1 cellular context compared by ENCODE assay signal in the genomic region with DNA sequence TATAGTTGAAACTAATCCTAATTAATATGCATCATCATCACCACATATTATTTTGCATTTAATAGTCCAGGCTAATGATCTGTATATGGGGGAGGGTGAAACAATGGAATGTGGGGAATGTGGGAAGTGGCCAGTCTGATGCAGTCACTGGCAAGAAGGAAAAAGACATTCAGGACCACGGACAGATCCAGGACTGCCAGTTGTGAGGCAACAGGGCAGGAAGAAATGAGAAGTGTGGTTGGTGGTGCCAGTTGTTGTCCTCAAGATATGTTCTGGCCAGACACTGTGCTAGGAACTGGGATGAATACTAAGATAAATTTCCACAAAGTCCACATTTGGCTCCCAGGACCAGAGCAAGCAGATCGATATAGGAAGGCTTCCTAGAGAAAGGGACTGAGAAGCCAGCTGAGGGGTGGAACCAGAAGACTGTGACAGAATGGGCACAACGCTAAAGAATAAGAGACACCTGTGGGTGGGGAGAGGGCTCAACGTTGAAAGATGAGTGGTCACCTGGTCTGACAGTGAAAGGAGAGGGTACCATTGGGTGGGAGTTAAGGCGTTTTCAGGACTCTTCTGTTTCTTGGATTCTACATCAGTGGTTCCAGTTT.
TF ChIP-seq lines count a peak whose summit lies in the region.

No MANE protein-coding gene starts in this region.

TF ChIP-seq in HepG2, 621 proteins besides CTCF, POLR2A, EP300 and RAD21 (continued from another document and continues in another):
- TF ChIP-seq, protein P1, sequence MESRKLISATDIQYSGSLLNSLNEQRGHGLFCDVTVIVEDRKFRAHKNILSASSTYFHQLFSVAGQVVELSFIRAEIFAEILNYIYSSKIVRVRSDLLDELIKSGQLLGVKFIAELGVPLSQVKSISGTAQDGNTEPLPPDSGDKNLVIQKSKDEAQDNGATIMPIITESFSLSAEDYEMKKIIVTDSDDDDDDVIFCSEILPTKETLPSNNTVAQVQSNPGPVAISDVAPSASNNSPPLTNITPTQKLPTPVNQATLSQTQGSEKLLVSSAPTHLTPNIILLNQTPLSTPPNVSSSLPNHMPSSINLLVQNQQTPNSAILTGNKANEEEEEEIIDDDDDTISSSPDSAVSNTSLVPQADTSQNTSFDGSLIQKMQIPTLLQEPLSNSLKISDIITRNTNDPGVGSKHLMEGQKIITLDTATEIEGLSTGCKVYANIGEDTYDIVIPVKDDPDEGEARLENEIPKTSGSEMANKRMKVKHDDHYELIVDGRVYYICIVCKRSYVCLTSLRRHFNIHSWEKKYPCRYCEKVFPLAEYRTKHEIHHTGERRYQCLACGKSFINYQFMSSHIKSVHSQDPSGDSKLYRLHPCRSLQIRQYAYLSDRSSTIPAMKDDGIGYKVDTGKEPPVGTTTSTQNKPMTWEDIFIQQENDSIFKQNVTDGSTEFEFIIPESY (CRISPR knock-in tag; IDR thresholded peaks at IDR 0.05) = no peak
- no peak for TF ChIP-seq YEATS4 (CRISPR knock-in tag; IDR thresholded peaks at IDR 0.05; ENCODE audit: borderline replicate concordance)
- TF ChIP-seq SP4 (CRISPR knock-in tag; IDR thresholded peaks at IDR 0.05) = no peak
- no peak for TF ChIP-seq ZNF354B (CRISPR knock-in tag; IDR thresholded peaks at IDR 0.05)
- peak; percentile 49; the same call in 1 of the 2 replicates for TF ChIP-seq FOXA3 (CRISPR knock-in tag; IDR thresholded peaks at IDR 0.05)
- no peak for TF ChIP-seq NR1H2 (CRISPR knock-in tag; IDR thresholded peaks at IDR 0.05; ENCODE audit: borderline replicate concordance, low read depth)
- 0 out of 2 replicates have a peak, but pooled peaks have one; percentile 33 for TF ChIP-seq ZSCAN21 (CRISPR knock-in tag; IDR thresholded peaks at IDR 0.05; ENCODE audit: borderline replicate concordance)
- TF ChIP-seq ZNF383 (CRISPR knock-in tag; IDR thresholded peaks at IDR 0.05; ENCODE audit: borderline replicate concordance) = no peak
- TF ChIP-seq HES4 (CRISPR knock-in tag; IDR thresholded peaks at IDR 0.05; ENCODE audit: borderline replicate concordance) = 0 out of 2 replicates have a peak, but pooled peaks have one; percentile 21
- no peak for TF ChIP-seq ASH2L (IDR thresholded peaks at IDR 0.05; ENCODE audit: insufficient read length, low read depth, low read length)
- no peak for TF ChIP-seq HMGA1 (CRISPR knock-in tag; conservative IDR thresholded peaks at IDR 0.05)
- TF ChIP-seq ZNF563 (CRISPR knock-in tag; IDR thresholded peaks at IDR 0.05) = peak; percentile 43; the same call in 1 of the 2 replicates
- TF ChIP-seq, protein P2, sequence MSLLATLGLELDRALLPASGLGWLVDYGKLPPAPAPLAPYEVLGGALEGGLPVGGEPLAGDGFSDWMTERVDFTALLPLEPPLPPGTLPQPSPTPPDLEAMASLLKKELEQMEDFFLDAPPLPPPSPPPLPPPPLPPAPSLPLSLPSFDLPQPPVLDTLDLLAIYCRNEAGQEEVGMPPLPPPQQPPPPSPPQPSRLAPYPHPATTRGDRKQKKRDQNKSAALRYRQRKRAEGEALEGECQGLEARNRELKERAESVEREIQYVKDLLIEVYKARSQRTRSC (CRISPR knock-in tag; IDR thresholded peaks at IDR 0.05; ENCODE audit: low read depth) = no peak
- TF ChIP-seq, protein P3, sequence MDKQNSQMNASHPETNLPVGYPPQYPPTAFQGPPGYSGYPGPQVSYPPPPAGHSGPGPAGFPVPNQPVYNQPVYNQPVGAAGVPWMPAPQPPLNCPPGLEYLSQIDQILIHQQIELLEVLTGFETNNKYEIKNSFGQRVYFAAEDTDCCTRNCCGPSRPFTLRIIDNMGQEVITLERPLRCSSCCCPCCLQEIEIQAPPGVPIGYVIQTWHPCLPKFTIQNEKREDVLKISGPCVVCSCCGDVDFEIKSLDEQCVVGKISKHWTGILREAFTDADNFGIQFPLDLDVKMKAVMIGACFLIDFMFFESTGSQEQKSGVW (CRISPR knock-in tag; IDR thresholded peaks at IDR 0.05; ENCODE audit: borderline replicate concordance) = no peak
- TF ChIP-seq BCL6 (CRISPR knock-in tag; IDR thresholded peaks at IDR 0.05) = peak; percentile 21; the same call in 1 of the 2 replicates
- TF ChIP-seq CENPT (CRISPR knock-in tag; IDR thresholded peaks at IDR 0.05; ENCODE audit: low read depth) = no peak
- TF ChIP-seq NFE2L1 (CRISPR knock-in tag; IDR thresholded peaks at IDR 0.05; ENCODE audit: borderline replicate concordance) = no peak
- TF ChIP-seq MTF2 (CRISPR knock-in tag; IDR thresholded peaks at IDR 0.05; ENCODE audit: borderline replicate concordance) = no peak
- no peak for TF ChIP-seq ZNF251 (CRISPR knock-in tag; IDR thresholded peaks at IDR 0.05)
- TF ChIP-seq FLYWCH1 (CRISPR knock-in tag; IDR thresholded peaks at IDR 0.05) = no peak
- TF ChIP-seq YY1 (IDR thresholded peaks at IDR 0.05; ENCODE audit: insufficient read depth, insufficient replicate concordance, low read depth, low read length) = no peak
- no peak for TF ChIP-seq ZNF570 (CRISPR knock-in tag; IDR thresholded peaks at IDR 0.05; ENCODE audit: borderline replicate concordance)
- TF ChIP-seq, protein P4, sequence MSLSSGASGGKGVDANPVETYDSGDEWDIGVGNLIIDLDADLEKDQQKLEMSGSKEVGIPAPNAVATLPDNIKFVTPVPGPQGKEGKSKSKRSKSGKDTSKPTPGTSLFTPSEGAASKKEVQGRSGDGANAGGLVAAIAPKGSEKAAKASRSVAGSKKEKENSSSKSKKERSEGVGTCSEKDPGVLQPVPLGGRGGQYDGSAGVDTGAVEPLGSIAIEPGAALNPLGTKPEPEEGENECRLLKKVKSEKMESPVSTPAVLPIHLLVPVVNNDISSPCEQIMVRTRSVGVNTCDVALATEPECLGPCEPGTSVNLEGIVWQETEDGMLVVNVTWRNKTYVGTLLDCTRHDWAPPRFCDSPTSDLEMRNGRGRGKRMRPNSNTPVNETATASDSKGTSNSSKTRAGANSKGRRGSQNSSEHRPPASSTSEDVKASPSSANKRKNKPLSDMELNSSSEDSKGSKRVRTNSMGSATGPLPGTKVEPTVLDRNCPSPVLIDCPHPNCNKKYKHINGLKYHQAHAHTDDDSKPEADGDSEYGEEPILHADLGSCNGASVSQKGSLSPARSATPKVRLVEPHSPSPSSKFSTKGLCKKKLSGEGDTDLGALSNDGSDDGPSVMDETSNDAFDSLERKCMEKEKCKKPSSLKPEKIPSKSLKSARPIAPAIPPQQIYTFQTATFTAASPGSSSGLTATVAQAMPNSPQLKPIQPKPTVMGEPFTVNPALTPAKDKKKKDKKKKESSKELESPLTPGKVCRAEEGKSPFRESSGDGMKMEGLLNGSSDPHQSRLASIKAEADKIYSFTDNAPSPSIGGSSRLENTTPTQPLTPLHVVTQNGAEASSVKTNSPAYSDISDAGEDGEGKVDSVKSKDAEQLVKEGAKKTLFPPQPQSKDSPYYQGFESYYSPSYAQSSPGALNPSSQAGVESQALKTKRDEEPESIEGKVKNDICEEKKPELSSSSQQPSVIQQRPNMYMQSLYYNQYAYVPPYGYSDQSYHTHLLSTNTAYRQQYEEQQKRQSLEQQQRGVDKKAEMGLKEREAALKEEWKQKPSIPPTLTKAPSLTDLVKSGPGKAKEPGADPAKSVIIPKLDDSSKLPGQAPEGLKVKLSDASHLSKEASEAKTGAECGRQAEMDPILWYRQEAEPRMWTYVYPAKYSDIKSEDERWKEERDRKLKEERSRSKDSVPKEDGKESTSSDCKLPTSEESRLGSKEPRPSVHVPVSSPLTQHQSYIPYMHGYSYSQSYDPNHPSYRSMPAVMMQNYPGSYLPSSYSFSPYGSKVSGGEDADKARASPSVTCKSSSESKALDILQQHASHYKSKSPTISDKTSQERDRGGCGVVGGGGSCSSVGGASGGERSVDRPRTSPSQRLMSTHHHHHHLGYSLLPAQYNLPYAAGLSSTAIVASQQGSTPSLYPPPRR (CRISPR knock-in tag; IDR thresholded peaks at IDR 0.05; ENCODE audit: borderline replicate concordance) = no peak
- TF ChIP-seq PHF8 (CRISPR knock-in tag; IDR thresholded peaks at IDR 0.05) = no peak
- 0 out of 2 replicates have a peak, but pooled peaks have one; percentile 43 for TF ChIP-seq FOSL2 (CRISPR knock-in tag; IDR thresholded peaks at IDR 0.05)
- TF ChIP-seq, protein P5, sequence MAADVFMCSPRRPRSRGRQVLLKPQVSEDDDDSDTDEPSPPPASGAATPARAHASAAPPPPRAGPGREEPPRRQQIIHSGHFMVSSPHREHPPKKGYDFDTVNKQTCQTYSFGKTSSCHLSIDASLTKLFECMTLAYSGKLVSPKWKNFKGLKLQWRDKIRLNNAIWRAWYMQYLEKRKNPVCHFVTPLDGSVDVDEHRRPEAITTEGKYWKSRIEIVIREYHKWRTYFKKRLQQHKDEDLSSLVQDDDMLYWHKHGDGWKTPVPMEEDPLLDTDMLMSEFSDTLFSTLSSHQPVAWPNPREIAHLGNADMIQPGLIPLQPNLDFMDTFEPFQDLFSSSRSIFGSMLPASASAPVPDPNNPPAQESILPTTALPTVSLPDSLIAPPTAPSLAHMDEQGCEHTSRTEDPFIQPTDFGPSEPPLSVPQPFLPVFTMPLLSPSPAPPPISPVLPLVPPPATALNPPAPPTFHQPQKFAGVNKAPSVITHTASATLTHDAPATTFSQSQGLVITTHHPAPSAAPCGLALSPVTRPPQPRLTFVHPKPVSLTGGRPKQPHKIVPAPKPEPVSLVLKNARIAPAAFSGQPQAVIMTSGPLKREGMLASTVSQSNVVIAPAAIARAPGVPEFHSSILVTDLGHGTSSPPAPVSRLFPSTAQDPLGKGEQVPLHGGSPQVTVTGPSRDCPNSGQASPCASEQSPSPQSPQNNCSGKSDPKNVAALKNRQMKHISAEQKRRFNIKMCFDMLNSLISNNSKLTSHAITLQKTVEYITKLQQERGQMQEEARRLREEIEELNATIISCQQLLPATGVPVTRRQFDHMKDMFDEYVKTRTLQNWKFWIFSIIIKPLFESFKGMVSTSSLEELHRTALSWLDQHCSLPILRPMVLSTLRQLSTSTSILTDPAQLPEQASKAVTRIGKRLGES (CRISPR knock-in tag; IDR thresholded peaks at IDR 0.05; ENCODE audit: borderline replicate concordance) = 0 out of 2 replicates have a peak, but pooled peaks have one; percentile 67
- no peak for TF ChIP-seq ZNF737 (CRISPR knock-in tag; IDR thresholded peaks at IDR 0.05; ENCODE audit: borderline replicate concordance)
- TF ChIP-seq SNRNP70 (IDR thresholded peaks at IDR 0.05; ENCODE audit: low read depth, low read length) = no peak
- TF ChIP-seq MAF1 (CRISPR knock-in tag; IDR thresholded peaks at IDR 0.05; ENCODE audit: borderline replicate concordance) = no peak; the same call in 1 of the 2 replicates
- no peak for TF ChIP-seq ZNF432 (CRISPR knock-in tag; IDR thresholded peaks at IDR 0.05; ENCODE audit: borderline replicate concordance)
- TF ChIP-seq EEA1 (CRISPR knock-in tag; IDR thresholded peaks at IDR 0.05; ENCODE audit: borderline replicate concordance) = no peak
- TF ChIP-seq ZNF652 (CRISPR knock-in tag; IDR thresholded peaks at IDR 0.05; ENCODE audit: borderline replicate concordance, low read depth) = no peak
- no peak for TF ChIP-seq ZNF329 (CRISPR knock-in tag; IDR thresholded peaks at IDR 0.05; ENCODE audit: low read depth)
- TF ChIP-seq RELA (CRISPR knock-in tag; IDR thresholded peaks at IDR 0.05) = no peak
- no peak for TF ChIP-seq ZNF776 (CRISPR knock-in tag; IDR thresholded peaks at IDR 0.05)
- no peak for TF ChIP-seq ZNF598 (CRISPR knock-in tag; IDR thresholded peaks at IDR 0.05; ENCODE audit: borderline replicate concordance)
- TF ChIP-seq, protein P6, sequence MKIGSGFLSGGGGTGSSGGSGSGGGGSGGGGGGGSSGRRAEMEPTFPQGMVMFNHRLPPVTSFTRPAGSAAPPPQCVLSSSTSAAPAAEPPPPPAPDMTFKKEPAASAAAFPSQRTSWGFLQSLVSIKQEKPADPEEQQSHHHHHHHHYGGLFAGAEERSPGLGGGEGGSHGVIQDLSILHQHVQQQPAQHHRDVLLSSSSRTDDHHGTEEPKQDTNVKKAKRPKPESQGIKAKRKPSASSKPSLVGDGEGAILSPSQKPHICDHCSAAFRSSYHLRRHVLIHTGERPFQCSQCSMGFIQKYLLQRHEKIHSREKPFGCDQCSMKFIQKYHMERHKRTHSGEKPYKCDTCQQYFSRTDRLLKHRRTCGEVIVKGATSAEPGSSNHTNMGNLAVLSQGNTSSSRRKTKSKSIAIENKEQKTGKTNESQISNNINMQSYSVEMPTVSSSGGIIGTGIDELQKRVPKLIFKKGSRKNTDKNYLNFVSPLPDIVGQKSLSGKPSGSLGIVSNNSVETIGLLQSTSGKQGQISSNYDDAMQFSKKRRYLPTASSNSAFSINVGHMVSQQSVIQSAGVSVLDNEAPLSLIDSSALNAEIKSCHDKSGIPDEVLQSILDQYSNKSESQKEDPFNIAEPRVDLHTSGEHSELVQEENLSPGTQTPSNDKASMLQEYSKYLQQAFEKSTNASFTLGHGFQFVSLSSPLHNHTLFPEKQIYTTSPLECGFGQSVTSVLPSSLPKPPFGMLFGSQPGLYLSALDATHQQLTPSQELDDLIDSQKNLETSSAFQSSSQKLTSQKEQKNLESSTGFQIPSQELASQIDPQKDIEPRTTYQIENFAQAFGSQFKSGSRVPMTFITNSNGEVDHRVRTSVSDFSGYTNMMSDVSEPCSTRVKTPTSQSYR (CRISPR knock-in tag; IDR thresholded peaks at IDR 0.05; ENCODE audit: borderline replicate concordance) = peak; percentile 60; the same call in 1 of the 2 replicates
- peak; percentile 92 for TF ChIP-seq ZFP37 (CRISPR knock-in tag; IDR thresholded peaks at IDR 0.05; ENCODE audit: borderline replicate concordance)
- peak; percentile 68; the same call in 1 of the 2 replicates for TF ChIP-seq ZNF367 (CRISPR knock-in tag; IDR thresholded peaks at IDR 0.05; ENCODE audit: borderline replicate concordance)
- TF ChIP-seq, protein P7, sequence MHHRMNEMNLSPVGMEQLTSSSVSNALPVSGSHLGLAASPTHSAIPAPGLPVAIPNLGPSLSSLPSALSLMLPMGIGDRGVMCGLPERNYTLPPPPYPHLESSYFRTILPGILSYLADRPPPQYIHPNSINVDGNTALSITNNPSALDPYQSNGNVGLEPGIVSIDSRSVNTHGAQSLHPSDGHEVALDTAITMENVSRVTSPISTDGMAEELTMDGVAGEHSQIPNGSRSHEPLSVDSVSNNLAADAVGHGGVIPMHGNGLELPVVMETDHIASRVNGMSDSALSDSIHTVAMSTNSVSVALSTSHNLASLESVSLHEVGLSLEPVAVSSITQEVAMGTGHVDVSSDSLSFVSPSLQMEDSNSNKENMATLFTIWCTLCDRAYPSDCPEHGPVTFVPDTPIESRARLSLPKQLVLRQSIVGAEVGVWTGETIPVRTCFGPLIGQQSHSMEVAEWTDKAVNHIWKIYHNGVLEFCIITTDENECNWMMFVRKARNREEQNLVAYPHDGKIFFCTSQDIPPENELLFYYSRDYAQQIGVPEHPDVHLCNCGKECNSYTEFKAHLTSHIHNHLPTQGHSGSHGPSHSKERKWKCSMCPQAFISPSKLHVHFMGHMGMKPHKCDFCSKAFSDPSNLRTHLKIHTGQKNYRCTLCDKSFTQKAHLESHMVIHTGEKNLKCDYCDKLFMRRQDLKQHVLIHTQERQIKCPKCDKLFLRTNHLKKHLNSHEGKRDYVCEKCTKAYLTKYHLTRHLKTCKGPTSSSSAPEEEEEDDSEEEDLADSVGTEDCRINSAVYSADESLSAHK (CRISPR knock-in tag; IDR thresholded peaks at IDR 0.05; ENCODE audit: borderline replicate concordance) = no peak
- TF ChIP-seq ZNF30 (CRISPR knock-in tag; IDR thresholded peaks at IDR 0.05) = no peak
- TF ChIP-seq NRL (CRISPR knock-in tag; IDR thresholded peaks at IDR 0.05; ENCODE audit: borderline replicate concordance) = no peak
- TF ChIP-seq, protein P8, sequence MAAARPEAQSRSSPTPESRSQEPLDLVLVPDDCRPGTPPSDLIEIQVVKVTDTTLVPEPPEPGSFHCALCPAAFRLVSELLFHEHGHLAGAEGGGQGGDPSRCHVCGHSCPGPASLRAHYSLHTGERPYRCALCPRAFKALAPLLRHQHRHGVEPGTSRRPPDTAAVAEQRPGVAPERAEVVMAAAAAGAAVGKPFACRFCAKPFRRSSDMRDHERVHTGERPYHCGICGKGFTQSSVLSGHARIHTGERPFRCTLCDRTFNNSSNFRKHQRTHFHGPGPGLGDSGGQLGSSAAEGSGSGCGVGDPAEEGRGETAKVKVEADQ (CRISPR knock-in tag; IDR thresholded peaks at IDR 0.05; ENCODE audit: borderline replicate concordance) = no peak
- TF ChIP-seq HHEX (CRISPR knock-in tag; IDR thresholded peaks at IDR 0.05) = no peak
- TF ChIP-seq SIN3A (IDR thresholded peaks at IDR 0.05; ENCODE audit: borderline replicate concordance, low read depth, low read length) = no peak
